Comparison of ENCODE assay signal across 31 cellular contexts in genomic region chr15:69801132-69801531, GRCh38.
"Had no signal": no experiment of that assay in that cellular context is flagged by ENCODE, and none has a peak within 500 bp of the region (broad histone marks: within the 10 kb centered on the region; RNA-seq: fewer than 3 reads in every experiment).

No MANE protein-coding gene starts in this region.

- H3K27me3 Mint-ChIP-seq: activated CD4-positive, alpha-beta memory T cell treated with anti-CD3 and anti-CD28 coated beads for 36 hours; activated CD4-positive, alpha-beta T cell treated with anti-CD3 and anti-CD28 coated beads for 36 hours had no signal

- DNase-seq: activated CD4-positive, alpha-beta memory T cell treated with anti-CD3 and anti-CD28 coated beads for 36 hours; activated CD4-positive, alpha-beta T cell treated with anti-CD3 and anti-CD28 coated beads for 36 hours; activated CD4-positive, alpha-beta T cell treated with anti-CD3 and anti-CD28 coated beads, Interleukin-2, amount 10 ng/mL, durations not matched to agents 24 days and 14 days; activated CD4-positive, CD25-positive, alpha-beta regulatory T cell; activated CD4-positive, CD25-positive, alpha-beta regulatory T cell treated with anti-CD3 and anti-CD28 coated beads, Interleukin-2, amount 50 U/mL, for 72 hours; activated CD8-positive, alpha-beta memory T cell treated with anti-CD3 and anti-CD28 coated beads, Interleukin-2, amount 10 ng/mL, durations not matched to agents 7 days and 5 days; activated CD8-positive, alpha-beta memory T cell treated with anti-CD3 and anti-CD28 coated beads, Interleukin-2, amount 50 U/mL, for 4 hours; activated CD8-positive, alpha-beta T cell treated with anti-CD3 and anti-CD28 coated beads, Interleukin-2, amount 10 ng/mL, durations not matched to agents 7 days and 5 days; activated gamma-delta T cell; activated naive CD4-positive, alpha-beta T cell; activated naive CD4-positive, alpha-beta T cell treated with anti-CD3 and anti-CD28 coated beads, Interleukin-2, amount 10 ng/mL, durations not matched to agents 7 days and 5 days; activated naive CD8-positive, alpha-beta T cell treated with anti-CD3 and anti-CD28 coated beads, Interleukin-2, amount 10 ng/mL, durations not matched to agents 7 days and 5 days; activated T-cell treated with anti-CD3 and anti-CD28 coated beads, Interleukin-2, amount 50 U/mL, for 1 hour; activated T-cell treated with anti-CD3 and anti-CD28 coated beads, Interleukin-2, amount 50 U/mL, for 72 hours; central memory CD4-positive, alpha-beta T cell; cerebellar nuclear complex; colonic mucosa; effector CD8-positive, alpha-beta T cell; esophagus squamous epithelium; foreskin melanocyte; T-helper 1 cell; T-helper 17 cell; T1000 had no signal

- H3K36me3 Mint-ChIP-seq: activated CD4-positive, alpha-beta memory T cell treated with anti-CD3 and anti-CD28 coated beads for 36 hours; activated CD8-positive, alpha-beta memory T cell treated with anti-CD3 and anti-CD28 coated beads, Interleukin-2, amount 10 ng/mL, durations not matched to agents 7 days and 5 days; activated naive CD4-positive, alpha-beta T cell treated with anti-CD3 and anti-CD28 coated beads, Interleukin-2, amount 10 ng/mL, durations not matched to agents 7 days and 5 days; activated naive CD4-positive, alpha-beta T cell treated with anti-CD3 and anti-CD28 coated beads, Interleukin-2, amount 50 U/mL, for 72 hours; activated naive CD8-positive, alpha-beta T cell treated with anti-CD3 and anti-CD28 coated beads, Interleukin-2, amount 10 ng/mL, durations not matched to agents 7 days and 5 days; brain had no signal

- H3K4me1 Mint-ChIP-seq: activated naive CD4-positive, alpha-beta T cell treated with anti-CD3 and anti-CD28 coated beads, Interleukin-2, amount 10 ng/mL, durations not matched to agents 7 days and 5 days had no signal

- H3K4me3 ChIP-seq: ascending aorta, breast epithelium, cardiac muscle cell, colonic mucosa, esophagus squamous epithelium, gastroesophageal sphincter had no signal

- H3K9me3 Mint-ChIP-seq: activated CD4-positive, alpha-beta memory T cell treated with anti-CD3 and anti-CD28 coated beads for 36 hours; activated CD4-positive, alpha-beta T cell treated with anti-CD3 and anti-CD28 coated beads, Interleukin-2, amount 10 ng/mL, durations not matched to agents 24 days and 14 days; activated naive CD4-positive, alpha-beta T cell treated with anti-CD3 and anti-CD28 coated beads, Interleukin-2, amount 10 ng/mL, durations not matched to agents 7 days and 5 days; activated naive CD4-positive, alpha-beta T cell treated with anti-CD3 and anti-CD28 coated beads, Interleukin-2, amount 50 U/mL, for 72 hours; activated naive CD8-positive, alpha-beta T cell treated with anti-CD3 and anti-CD28 coated beads, Interleukin-2, amount 10 ng/mL, durations not matched to agents 7 days and 5 days; activated T-cell treated with anti-CD3 and anti-CD28 coated beads, Interleukin-2, amount 50 U/mL, for 72 hours; T-helper 2 cell treated with Interferon-gamma antibody and Interleukin-4, amounts not matched to agents 5 μg/mL and 100 μg/mL, for 36 hours had no signal

- H3K27ac ChIP-seq: ascending aorta, breast epithelium, cardiac muscle cell, colonic mucosa, epithelial cell of prostate, esophagus squamous epithelium, gastroesophageal sphincter had no signal

- H3K36me3 ChIP-seq: ascending aorta, breast epithelium, cardiac muscle cell, colonic mucosa, esophagus squamous epithelium, gastroesophageal sphincter had no signal

- ATAC-seq: activated CD4-positive, alpha-beta T cell treated with anti-CD3 and anti-CD28 coated beads for 36 hours; activated CD8-positive, alpha-beta memory T cell treated with anti-CD3 and anti-CD28 coated beads, Interleukin-2, amount 10 ng/mL, durations not matched to agents 7 days and 5 days; activated CD8-positive, alpha-beta T cell treated with anti-CD3 and anti-CD28 coated beads, Interleukin-2, amount 10 ng/mL, durations not matched to agents 7 days and 5 days; activated naive CD4-positive, alpha-beta T cell treated with anti-CD3 and anti-CD28 coated beads, Interleukin-2, amount 50 U/mL, for 72 hours; activated T-cell treated with anti-CD3 and anti-CD28 coated beads, Interleukin-2, amount 50 U/mL, for 72 hours; gastroesophageal sphincter; T-helper 17 cell had no signal

- H3K4me3 Mint-ChIP-seq: activated CD4-positive, alpha-beta memory T cell treated with anti-CD3 and anti-CD28 coated beads for 36 hours; activated CD4-positive, alpha-beta T cell treated with anti-CD3 and anti-CD28 coated beads for 36 hours; activated CD4-positive, alpha-beta T cell treated with anti-CD3 and anti-CD28 coated beads, Interleukin-2, amount 10 ng/mL, durations not matched to agents 24 days and 14 days; activated CD8-positive, alpha-beta memory T cell treated with anti-CD3 and anti-CD28 coated beads, Interleukin-2, amount 10 ng/mL, durations not matched to agents 7 days and 5 days; activated CD8-positive, alpha-beta T cell treated with anti-CD3 and anti-CD28 coated beads, Interleukin-2, amount 10 ng/mL, durations not matched to agents 7 days and 5 days; activated naive CD4-positive, alpha-beta T cell treated with anti-CD3 and anti-CD28 coated beads, Interleukin-2, amount 10 ng/mL, durations not matched to agents 7 days and 5 days; activated naive CD8-positive, alpha-beta T cell treated with anti-CD3 and anti-CD28 coated beads, Interleukin-2, amount 10 ng/mL, durations not matched to agents 7 days and 5 days; activated T-cell treated with anti-CD3 and anti-CD28 coated beads, Interleukin-2, amount 50 U/mL, for 72 hours; brain; T-helper 17 cell; T-helper 2 cell treated with Interferon-gamma antibody and Interleukin-4, amounts not matched to agents 5 μg/mL and 100 μg/mL, for 36 hours had no signal

- H3K27me3 ChIP-seq: ascending aorta, breast epithelium, cardiac muscle cell, colonic mucosa, gastroesophageal sphincter had no signal

- H3K9me3 ChIP-seq: ascending aorta, breast epithelium, colonic mucosa, esophagus squamous epithelium, gastroesophageal sphincter had no signal

- H3K4me1 ChIP-seq: breast epithelium, colonic mucosa had no signal

- H3K27ac Mint-ChIP-seq: activated CD4-positive, alpha-beta memory T cell treated with anti-CD3 and anti-CD28 coated beads for 36 hours; activated CD4-positive, alpha-beta T cell treated with anti-CD3 and anti-CD28 coated beads for 36 hours; activated CD4-positive, alpha-beta T cell treated with anti-CD3 and anti-CD28 coated beads, Interleukin-2, amount 10 ng/mL, durations not matched to agents 24 days and 14 days; activated CD8-positive, alpha-beta memory T cell treated with anti-CD3 and anti-CD28 coated beads, Interleukin-2, amount 10 ng/mL, durations not matched to agents 7 days and 5 days; activated CD8-positive, alpha-beta T cell treated with anti-CD3 and anti-CD28 coated beads, Interleukin-2, amount 10 ng/mL, durations not matched to agents 7 days and 5 days; activated naive CD4-positive, alpha-beta T cell treated with anti-CD3 and anti-CD28 coated beads, Interleukin-2, amount 10 ng/mL, durations not matched to agents 7 days and 5 days; activated naive CD4-positive, alpha-beta T cell treated with anti-CD3 and anti-CD28 coated beads, Interleukin-2, amount 50 U/mL, for 72 hours; activated T-cell treated with anti-CD3 and anti-CD28 coated beads, Interleukin-2, amount 50 U/mL, for 72 hours; brain; T-helper 17 cell; T-helper 2 cell treated with Interferon-gamma antibody and Interleukin-4, amounts not matched to agents 5 μg/mL and 100 μg/mL, for 36 hours had no signal
